9 cellular contexts compared by ENCODE assay signal in genomic region chr10:96743988-96744585, GRCh38. TPM values are rescaled to one million over a fixed set of nuclear protein-coding genes. Genes with fewer than 3 reads are reported as not detected.
DNase-seq lines count a peak whose midpoint lies in the region; ATAC-seq and TF ChIP-seq lines count a peak whose summit lies in the region.
"Had no signal": no experiment of that assay in that cellular context is flagged by ENCODE, and none has a peak within 500 bp of the region (broad histone marks: within the 10 kb centered on the region; RNA-seq: fewer than 3 reads in every experiment).

No MANE protein-coding gene starts in this region.

- TF ChIP-seq POLR2A in GM18505 (IDR thresholded peaks at IDR 0.05; ENCODE audit: borderline replicate concordance, extremely low read depth, insufficient read depth, insufficient read length), result no peak

- no peak overlapping the region for H3K4me3 Mint-ChIP-seq in naive thymus-derived CD4-positive, alpha-beta T cell

- H3K9me3 ChIP-seq in naive thymus-derived CD4-positive, alpha-beta T cell (ENCODE audit: control insufficient read depth in 2 of 3, low read length in 3 of 3), result no peaks in the 10 kb centered on the region
- H3K9me3 ChIP-seq: ascending aorta had no signal

- peak; percentile 74 for TF ChIP-seq RAD21 in Ishikawa (IDR thresholded peaks at IDR 0.05; ENCODE audit: low read depth)

- no peaks in the 10 kb centered on the region for H3K27me3 ChIP-seq in naive thymus-derived CD4-positive, alpha-beta T cell (ENCODE audit: control insufficient read depth in 2 of 2, insufficient read depth in 2 of 2, low read length in 2 of 2)
- H3K27me3 ChIP-seq: ascending aorta had no signal

- DNase-seq in Daoy (ENCODE audit: low read depth) (peak; percentile 10), astrocyte of the hippocampus (ENCODE audit: low read depth, low spot score) (peak; percentile 49), RKO (ENCODE audit: low spot score) (no peak), HEK293T (ENCODE audit: extremely low spot score) (no peak)
- no peak for DNase-seq in naive thymus-derived CD4-positive, alpha-beta T cell
- DNase-seq in activated CD4-positive, CD25-positive, alpha-beta regulatory T cell treated with anti-CD3 and anti-CD28 coated beads, Interleukin-2, amount 50 U/mL, for 72 hours, result no peak

- no peaks in the 10 kb centered on the region for H3K36me3 Mint-ChIP-seq in naive thymus-derived CD4-positive, alpha-beta T cell

- POLR2A ChIA-PET in naive thymus-derived CD4-positive, alpha-beta T cell (lab: Charles Lee), result no interaction called here
- POLR2A ChIA-PET in HEK293T (lab: Yijun Ruan, JAX), result no interaction called here

- no peak overlapping the region for H3K27ac ChIP-seq in naive thymus-derived CD4-positive, alpha-beta T cell (ENCODE audit: low read depth, low read length)
- H3K27ac ChIP-seq: ascending aorta had no signal

- CTCF ChIA-PET in naive thymus-derived CD4-positive, alpha-beta T cell (lab: Charles Lee), result no interaction called here
- CTCF ChIA-PET in HEK293T (lab: Yijun Ruan, JAX), result interaction anchor here (0.6 to 1.0 kb wide), 3 partner anchors 103 to 213 kb away, joined by 3 to 22 read pairs (median 4); no protein-coding TSS in a partner anchor

- peaks cover 0 to 15% (median 6%) of the 10 kb centered on the region in 7 donors for H3K4me1 Mint-ChIP-seq in naive thymus-derived CD4-positive, alpha-beta T cell

- TF ChIP-seq EP300 in Ishikawa (IDR thresholded peaks at IDR 0.05; ENCODE audit: borderline replicate concordance), result no peak

- H3K9me3 Mint-ChIP-seq in naive thymus-derived CD4-positive, alpha-beta T cell, result peaks cover 0 to 1% (median 0%) of the 10 kb centered on the region in 11 donors

- no peaks in the 10 kb centered on the region for H3K4me1 ChIP-seq in naive thymus-derived CD4-positive, alpha-beta T cell (ENCODE audit: control insufficient read depth in 2 of 2, insufficient read depth in 2 of 2, low read length in 2 of 2)
- H3K4me1 ChIP-seq: ascending aorta had no signal

- H3K27me3 Mint-ChIP-seq in naive thymus-derived CD4-positive, alpha-beta T cell, result peaks cover 0 to 11% (median 0%) of the 10 kb centered on the region in 5 donors

- ATAC-seq in naive thymus-derived CD4-positive, alpha-beta T cell, result peak; percentile 37
- ATAC-seq in GM18505 (IDR thresholded peaks at IDR 0.05; ENCODE audit: unreplicated experiment), result no peak

- no peaks in the 10 kb centered on the region for H3K36me3 ChIP-seq in naive thymus-derived CD4-positive, alpha-beta T cell (ENCODE audit: control insufficient read depth in 2 of 3, insufficient read depth in 3 of 3, low read length in 3 of 3)
- H3K36me3 ChIP-seq: ascending aorta had no signal

- intact Hi-C loops in naive thymus-derived CD4-positive, alpha-beta T cell (cut with micrococcal nuclease), result no loop called here

- H3K4me3 ChIP-seq in naive thymus-derived CD4-positive, alpha-beta T cell (ENCODE audit: low read length), result no peak overlapping the region
- H3K4me3 ChIP-seq: ascending aorta had no signal

- no peak overlapping the region for H3K27ac Mint-ChIP-seq in naive thymus-derived CD4-positive, alpha-beta T cell

TF ChIP-seq in Ishikawa, 13 proteins besides CTCF, POLR2A, EP300 and RAD21:
- no peak for TF ChIP-seq CEBPB (IDR thresholded peaks at IDR 0.05)
- TF ChIP-seq MAX (IDR thresholded peaks at IDR 0.05), result no peak
- no peak for TF ChIP-seq TCF12 (IDR thresholded peaks at IDR 0.05; ENCODE audit: low read depth)
- TF ChIP-seq ZBTB7A (IDR thresholded peaks at IDR 0.05; ENCODE audit: low read depth), result no peak
- TF ChIP-seq TAF1 (IDR thresholded peaks at IDR 0.05; ENCODE audit: low read depth), result no peak
- no peak for TF ChIP-seq FOXM1 (IDR thresholded peaks at IDR 0.05; ENCODE audit: borderline replicate concordance, low read depth)
- no peak for TF ChIP-seq USF1 (IDR thresholded peaks at IDR 0.05)
- no peak for TF ChIP-seq CREB1 (IDR thresholded peaks at IDR 0.05; ENCODE audit: low read depth)
- TF ChIP-seq REST (IDR thresholded peaks at IDR 0.05; ENCODE audit: low read depth), result no peak
- no peak for TF ChIP-seq EGR1 (IDR thresholded peaks at IDR 0.05)

TF ChIP-seq in HEK293T, 16 proteins besides CTCF, POLR2A, EP300 and RAD21:
- TF ChIP-seq SP1 (IDR thresholded peaks at IDR 0.05), result no peak
- TF ChIP-seq ARNT (IDR thresholded peaks at IDR 0.05), result no peak
- TF ChIP-seq ZNF384 (IDR thresholded peaks at IDR 0.05), result no peak
- no peak for TF ChIP-seq SUZ12 (IDR thresholded peaks at IDR 0.05)
- TF ChIP-seq FOXM1 (IDR thresholded peaks at IDR 0.05; ENCODE audit: borderline replicate concordance), result no peak
- no peak for TF ChIP-seq ELF4 (IDR thresholded peaks at IDR 0.05)
- no peak for TF ChIP-seq TARDBP (IDR thresholded peaks at IDR 0.05)
- TF ChIP-seq PKNOX1 (IDR thresholded peaks at IDR 0.05), result no peak
- no peak for TF ChIP-seq L3MBTL2 (conservative IDR thresholded peaks at IDR 0.05)
- TF ChIP-seq FOXA1 (IDR thresholded peaks at IDR 0.05), result no peak
- no peak for TF ChIP-seq LEF1 (IDR thresholded peaks at IDR 0.05; ENCODE audit: borderline replicate concordance)

RNA-seq across cellular contexts. Expression of gene PIK3AP1, which starts 23.8 kb away (rescaled TPM):
- 2.1 and 2.7 TPM in 2 replicates for total RNA-seq in Daoy (2014; rRNA removed; shearing (Covaris generic))
- total RNA-seq in naive thymus-derived CD4-positive, alpha-beta T cell, result 10 to 100 TPM in 1 of 5 experiments, 1 to 10 TPM in 4; 2.5 to 68.1 (median 6.9) TPM
- polyA plus RNA-seq in naive thymus-derived CD4-positive, alpha-beta T cell, result under 1 TPM; 0.46 to 0.57 TPM

Comparison
In these comparisons a context has a peak if more than half of its experiments do, and no peak if none do; other contexts are left out.
1. DNase-seq: peak in Daoy (single experiment) and astrocyte of the hippocampus (single experiment); none in naive thymus-derived CD4-positive, alpha-beta T cell (0 of 9), RKO (single experiment), HEK293T (single experiment) and activated CD4-positive, CD25-positive, alpha-beta regulatory T cell treated with anti-CD3 and anti-CD28 coated beads, Interleukin-2, amount 50 U/mL, for 72 hours (single experiment).